Comparison of ENCODE assay signal across 28 cellular contexts in genomic region chr15:69777356-69777755, GRCh38.
"Had no signal": no experiment of that assay in that cellular context is flagged by ENCODE, and none has a peak within 500 bp of the region (broad histone marks: within the 10 kb centered on the region; RNA-seq: fewer than 3 reads in every experiment).

No MANE protein-coding gene starts in this region.

- H3K36me3 Mint-ChIP-seq: natural killer cell; neural progenitor cell; stimulated activated effector memory CD8-positive, alpha-beta T cell treated with anti-CD3 and anti-CD28 coated beads, Interleukin-12 subunit alpha, Interleukin-12 subunit beta, amount 100 ng/mL, for 72 hours had no signal

- H2AFZ ChIP-seq: neural progenitor cell, parathyroid adenoma had no signal

- H3K4me3 Mint-ChIP-seq: natural killer cell; nephron; neural progenitor cell; stimulated activated effector memory CD8-positive, alpha-beta T cell treated with anti-CD3 and anti-CD28 coated beads, Interleukin-12 subunit alpha, Interleukin-12 subunit beta, amount 100 ng/mL, for 72 hours; stimulated activated naive B cell treated with anti-CD40 and anti-IgM and Interleukin-4, amounts not matched to agents 10 μg/mL and 1 μg/mL and 100 μg/mL, for 72 hours; stimulated activated naive CD8-positive, alpha-beta T cell treated with anti-CD3 and anti-CD28 coated beads, Interleukin-15, Interleukin-2, amounts not matched to agents 100 ng/mL and 50 ng/mL, for 24 hours had no signal

- H3K36me3 ChIP-seq: neural progenitor cell, ovary, right lobe of liver, sigmoid colon, stomach, thoracic aorta, thyroid gland, tibial nerve, upper lobe of left lung, vagina had no signal

- ATAC-seq: natural killer cell; psoas muscle; right cardiac atrium; right lobe of liver; stimulated activated effector memory CD8-positive, alpha-beta T cell treated with anti-CD3 and anti-CD28 coated beads, Interleukin-12 subunit alpha, Interleukin-12 subunit beta, amount 100 ng/mL, for 72 hours; stimulated activated naive B cell treated with anti-CD40 and anti-IgM and Interleukin-4, amounts not matched to agents 10 μg/mL and 1 μg/mL and 100 μg/mL, for 72 hours had no signal

- DNase-seq: natural killer cell; occipital lobe; ovary; posterior cingulate gyrus; psoas muscle; right cardiac atrium; right lobe of liver; sigmoid colon; small intestine; stimulated activated CD4-positive, alpha-beta T cell treated with anti-CD3 and anti-CD28 coated beads, Interleukin-15, amount 100 ng/mL, for 24 hours; stimulated activated CD4-positive, alpha-beta T cell treated with anti-CD3 and anti-CD28 coated beads, Interleukin-2, amount 100 ng/mL, for 24 hours; stimulated activated CD4-positive, alpha-beta T cell treated with anti-CD3 and anti-CD28 coated beads, Interleukin-2, amount 100 ng/mL, for 48 hours; stimulated activated CD4-positive, alpha-beta T cell treated with anti-CD3 and anti-CD28 coated beads, Interleukin-4, amount 100 ng/mL, for 24 hours; stimulated activated naive B cell treated with anti-CD40 and anti-IgM and Interleukin-4, amounts not matched to agents 10 μg/mL and 1 μg/mL and 100 μg/mL, for 72 hours; stimulated activated naive CD4-positive, alpha-beta T cell treated with Interleukin-2 at 50 U/mL for 16 hours; stomach; thyroid gland; trophoblast cell; upper lobe of left lung had no signal

- H3K27ac ChIP-seq: neural progenitor cell, ovary, parathyroid adenoma, psoas muscle, right lobe of liver, sigmoid colon, stomach, thoracic aorta, thyroid gland, tibial nerve, upper lobe of left lung, vagina had no signal

- H3K4me3 ChIP-seq: neural progenitor cell, ovary, psoas muscle, right lobe of liver, sigmoid colon, stomach, thoracic aorta, thyroid gland, tibial nerve, upper lobe of left lung, vagina had no signal

- H3K27ac Mint-ChIP-seq: natural killer cell; nephron; neural progenitor cell; progenitor cell of endocrine pancreas; stimulated activated effector memory CD8-positive, alpha-beta T cell treated with anti-CD3 and anti-CD28 coated beads, Interleukin-12 subunit alpha, Interleukin-12 subunit beta, amount 100 ng/mL, for 72 hours; stimulated activated naive B cell treated with anti-CD40 and anti-IgM and Interleukin-4, amounts not matched to agents 10 μg/mL and 1 μg/mL and 100 μg/mL, for 72 hours; stimulated activated naive CD8-positive, alpha-beta T cell treated with anti-CD3 and anti-CD28 coated beads, Interleukin-15, Interleukin-2, amounts not matched to agents 100 ng/mL and 50 ng/mL, for 24 hours had no signal

- H3K79me2 ChIP-seq: parathyroid adenoma had no signal

- H3K4me1 ChIP-seq: neural progenitor cell, parathyroid adenoma, psoas muscle, right lobe of liver, sigmoid colon, stomach, thyroid gland, upper lobe of left lung, vagina had no signal

- H3K4me2 ChIP-seq: neural progenitor cell had no signal

- H3K27me3 ChIP-seq: neural progenitor cell, ovary, right lobe of liver, sigmoid colon, stomach, thyroid gland, tibial nerve, upper lobe of left lung, vagina had no signal
